28 cellular contexts compared by ENCODE assay signal in the genomic region with DNA sequence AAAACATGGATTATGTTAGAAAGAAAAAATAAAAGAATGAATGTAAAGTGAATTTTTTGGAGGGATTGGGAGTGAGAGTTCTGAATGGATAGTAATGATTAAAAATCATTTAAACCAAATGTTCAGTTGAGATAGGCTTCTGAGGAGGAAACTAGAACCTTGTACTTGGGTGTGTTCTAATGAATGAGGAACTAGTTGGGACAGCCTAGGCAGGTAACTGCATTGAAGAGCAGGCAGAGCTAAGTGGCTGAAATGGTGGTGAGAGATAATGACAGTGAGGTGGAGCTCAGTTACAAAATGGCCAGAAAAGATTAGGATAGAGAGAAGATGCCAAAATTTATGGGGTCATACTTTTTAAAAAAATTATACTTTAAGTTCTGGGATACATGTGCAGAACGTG.
"Had no signal": no experiment of that assay in that cellular context is flagged by ENCODE, and none has a peak within 500 bp of the region (broad histone marks: within the 10 kb centered on the region; RNA-seq: fewer than 3 reads in every experiment).

No MANE protein-coding gene starts in this region.

- H3K9me3 Mint-ChIP-seq: dendritic cell treated with granulocyte-macrophage colony-stimulating factor and Interleukin-4, amounts not matched to agents 40 ng/mL and 50 ng/mL, for 4 days; effector memory CD8-positive, alpha-beta T cell had no signal

- FAIRE-seq: colon, endometrium, endothelial cell of umbilical vein, frontal cortex had no signal

- H3K27ac Mint-ChIP-seq: dendritic cell treated with granulocyte-macrophage colony-stimulating factor and Interleukin-4, amounts not matched to agents 40 ng/mL and 50 ng/mL, for 4 days; effector memory CD8-positive, alpha-beta T cell; endodermal cell had no signal

- H3K9me3 ChIP-seq: colonic mucosa, esophagus muscularis mucosa, esophagus squamous epithelium, gastrocnemius medialis, heart left ventricle, heart right ventricle had no signal

- DNase-seq: colonic mucosa; cortex of kidney; dermis blood vessel endothelial cell; dorsolateral prefrontal cortex; effector CD4-positive, alpha-beta T cell; effector CD8-positive, alpha-beta T cell; effector memory CD4-positive, alpha-beta T cell; effector memory CD8-positive, alpha-beta T cell; endodermal cell; erythroblast; esophagus squamous epithelium; foreskin fibroblast; foreskin keratinocyte; foreskin melanocyte; gastrocnemius medialis; glutamatergic neuron; head of caudate nucleus; heart left ventricle; heart right ventricle had no signal

- H3K27me3 Mint-ChIP-seq: dendritic cell treated with granulocyte-macrophage colony-stimulating factor and Interleukin-4, amounts not matched to agents 40 ng/mL and 50 ng/mL, for 4 days had no signal

- H3K4me1 ChIP-seq: colonic mucosa, esophagus muscularis mucosa, gastroesophageal sphincter had no signal

- H3K27me3 ChIP-seq: colonic mucosa, esophagus muscularis mucosa, esophagus squamous epithelium, foreskin keratinocyte, gastrocnemius medialis, gastroesophageal sphincter, heart left ventricle, heart right ventricle had no signal

- H3K36me3 ChIP-seq: colonic mucosa, esophagus muscularis mucosa, esophagus squamous epithelium, gastrocnemius medialis, gastroesophageal sphincter, heart left ventricle, heart right ventricle had no signal

- H3K4me3 ChIP-seq: colonic mucosa, coronary artery, dorsolateral prefrontal cortex, esophagus muscularis mucosa, esophagus squamous epithelium, gastrocnemius medialis, gastroesophageal sphincter, heart left ventricle, heart right ventricle had no signal

- H3K4me3 Mint-ChIP-seq: dendritic cell treated with granulocyte-macrophage colony-stimulating factor and Interleukin-4, amounts not matched to agents 40 ng/mL and 50 ng/mL, for 4 days; effector memory CD8-positive, alpha-beta T cell; endodermal cell had no signal

- ATAC-seq: effector memory CD8-positive, alpha-beta T cell; foreskin keratinocyte; gastrocnemius medialis; gastroesophageal sphincter; heart left ventricle; heart right ventricle had no signal

- H3K27ac ChIP-seq: colonic mucosa, coronary artery, dorsolateral prefrontal cortex, epithelial cell of prostate, esophagus muscularis mucosa, esophagus squamous epithelium, foreskin keratinocyte, gastrocnemius medialis, gastroesophageal sphincter, heart left ventricle, heart right ventricle had no signal
